11 cellular contexts compared by ENCODE assay signal in genomic region chr1:172351761-172352161, GRCh38.
DNase-seq lines count a peak whose midpoint lies in the region; ATAC-seq and TF ChIP-seq lines count a peak whose summit lies in the region.
"Had no signal": no experiment of that assay in that cellular context is flagged by ENCODE, and none has a peak within 500 bp of the region (broad histone marks: within the 10 kb centered on the region; RNA-seq: fewer than 3 reads in every experiment).

No MANE protein-coding gene starts in this region.

- H3K9me3 ChIP-seq in adrenal gland (replicated peaks in 1 of 3) (peaks cover 0 to 5% (median 0%) of the 10 kb centered on the region in 3 donors), hepatocyte (ENCODE audit: low read depth) (peaks cover 3% of the 10 kb centered on the region), vagina (no peaks in the 10 kb centered on the region), gastroesophageal sphincter (peaks cover 0 to 5% (median 0%) of the 10 kb centered on the region in 3 donors), esophagus squamous epithelium (peaks cover 0 to 9% (median 0%) of the 10 kb centered on the region in 3 donors)

- no peaks in the 10 kb centered on the region for H3K79me2 ChIP-seq in hepatocyte

- H3K4me1 ChIP-seq in adrenal gland (replicated peaks in 1 of 2): peaks cover 22 to 48% of the 10 kb centered on the region in 2 donors
- H3K4me1 ChIP-seq in hepatocyte (ENCODE audit: insufficient read depth): peaks cover 48% of the 10 kb centered on the region
- peaks cover 14% of the 10 kb centered on the region for H3K4me1 ChIP-seq in vagina
- H3K4me1 ChIP-seq in gastroesophageal sphincter: peaks cover 6 to 23% (median 12%) of the 10 kb centered on the region in 3 donors
- H3K4me1 ChIP-seq in esophagus squamous epithelium: peaks cover 0 to 6% (median 0%) of the 10 kb centered on the region in 3 donors

- H3K27ac ChIP-seq in adrenal gland: peak overlapping the region in 1 of 5 donors; percentile 26
- peak overlapping the region; percentile 77 for H3K27ac ChIP-seq in hepatocyte
- peak overlapping the region; percentile 10 for H3K27ac ChIP-seq in vagina
- H3K27ac ChIP-seq in gastroesophageal sphincter: no peak overlapping the region
- no peak overlapping the region for H3K27ac ChIP-seq in esophagus squamous epithelium
- peak overlapping the region in 1 of 2 donors; percentile 28 for H3K27ac ChIP-seq in coronary artery
- H3K27ac ChIP-seq: 22Rv1 had no signal

- H4K20me1 ChIP-seq in hepatocyte (ENCODE audit: insufficient read depth, poor library complexity, severe bottlenecking): no peaks in the 10 kb centered on the region

- TF ChIP-seq POLR2A in adrenal gland (IDR thresholded peaks at IDR 0.05) (no peak), vagina (IDR thresholded peaks at IDR 0.05) (no peak), gastroesophageal sphincter (IDR thresholded peaks at IDR 0.05) (no peak), esophagus squamous epithelium (IDR thresholded peaks at IDR 0.05) (no peak)

- no peaks in the 10 kb centered on the region for H3K9me2 ChIP-seq in hepatocyte (replicated peaks; ENCODE audit: insufficient read depth)

- WGBS in adrenal gland, 4 donors: 15 to 45% (median 36%) methylated on average over 3 of the region's 3 CpGs
- WGBS in hepatocyte (ENCODE audit: low lambda C conversion rate, missing lambda C conversion rate): 43% methylated on average over 3 of the region's 3 CpGs
- WGBS in gastroesophageal sphincter (ENCODE audit: low coverage in 1 of 2), 2 donors: 54 to 64% methylated on average over 3 of the region's 3 CpGs
- WGBS in esophagus squamous epithelium, 2 donors: 28 to 50% methylated on average over 3 of the region's 3 CpGs

- H3K36me3 ChIP-seq in adrenal gland (replicated peaks in 1 of 2) (no peaks in the 10 kb centered on the region), hepatocyte (replicated peaks; ENCODE audit: insufficient read depth, low read depth) (no peaks in the 10 kb centered on the region), vagina (no peaks in the 10 kb centered on the region), gastroesophageal sphincter (no peaks in the 10 kb centered on the region), esophagus squamous epithelium (no peaks in the 10 kb centered on the region)

- H3K4me3 ChIP-seq in adrenal gland (no peak overlapping the region), hepatocyte (no peak overlapping the region), vagina (no peak overlapping the region), gastroesophageal sphincter (no peak overlapping the region), esophagus squamous epithelium (no peak overlapping the region), coronary artery (no peak overlapping the region)

- H3K4me2 ChIP-seq in hepatocyte: peak overlapping the region; percentile 4

- DNase-seq in DMS 273 (lab: John Stamatoyannopoulos, UW; ENCODE audit: unreplicated experiment): peak; percentile 36
- DNase-seq in DMS 273 treated with DMSO at 0.1 percent for 48 hours (lab: John Stamatoyannopoulos, UW): no peak
- DNase-seq in adrenal gland: peak in 4 of 7 donors; percentile 18 to 62 (median 34)
- no peak for DNase-seq in hepatocyte (ENCODE audit: low spot score)
- DNase-seq in vagina (ENCODE audit: extremely low spot score in 2 of 2): no peak
- no peak for DNase-seq in esophagus squamous epithelium (lab: John Stamatoyannopoulos, UW)
- DNase-seq in coronary artery (ENCODE audit: low spot score): no peak
- DNase-seq: activated B cell treated with CpG ODN at 0.5 μM for 24 hours; activated T-cell treated with anti-CD3 and anti-CD28 coated beads, Interleukin-2, amount 50 U/mL, for 72 hours had no signal

- H3K27me3 ChIP-seq in adrenal gland (no peaks in the 10 kb centered on the region), hepatocyte (no peaks in the 10 kb centered on the region), vagina (no peaks in the 10 kb centered on the region), gastroesophageal sphincter (no peaks in the 10 kb centered on the region), esophagus squamous epithelium (no peaks in the 10 kb centered on the region)

- TF ChIP-seq EP300 in gastroesophageal sphincter (IDR thresholded peaks at IDR 0.05): no peak

- no peak overlapping the region for H2AFZ ChIP-seq in hepatocyte

- ATAC-seq in gastroesophageal sphincter: no peak

- intact Hi-C loops in adrenal gland (cut with DNase I) (no loop called here), vagina (cut with DNase I) (no loop called here), esophagus squamous epithelium (cut with DNase I) (no loop called here)

- TF ChIP-seq CTCF in adrenal gland (IDR thresholded peaks at IDR 0.05) (no peak), hepatocyte (IDR thresholded peaks at IDR 0.05; ENCODE audit: poor library complexity) (no peak), vagina (IDR thresholded peaks at IDR 0.05) (no peak), gastroesophageal sphincter (IDR thresholded peaks at IDR 0.05) (no peak), esophagus squamous epithelium (IDR thresholded peaks at IDR 0.05) (no peak), coronary artery (IDR thresholded peaks at IDR 0.05) (no peak)

Comparison
In these comparisons a context has a peak if more than half of its experiments do, and no peak if none do; other contexts are left out.
1. DNase-seq: peak in DMS 273 (single experiment) and adrenal gland (4 of 7); none in DMS 273 treated with DMSO at 0.1 percent for 48 hours (single experiment), hepatocyte (single experiment), vagina (0 of 2), esophagus squamous epithelium (single experiment) and coronary artery (single experiment).
2. H3K27ac ChIP-seq: peak in hepatocyte (single experiment) and vagina (single experiment); none in gastroesophageal sphincter (0 of 4) and esophagus squamous epithelium (0 of 4).